18 cellular contexts compared by ENCODE assay signal in the genomic region with DNA sequence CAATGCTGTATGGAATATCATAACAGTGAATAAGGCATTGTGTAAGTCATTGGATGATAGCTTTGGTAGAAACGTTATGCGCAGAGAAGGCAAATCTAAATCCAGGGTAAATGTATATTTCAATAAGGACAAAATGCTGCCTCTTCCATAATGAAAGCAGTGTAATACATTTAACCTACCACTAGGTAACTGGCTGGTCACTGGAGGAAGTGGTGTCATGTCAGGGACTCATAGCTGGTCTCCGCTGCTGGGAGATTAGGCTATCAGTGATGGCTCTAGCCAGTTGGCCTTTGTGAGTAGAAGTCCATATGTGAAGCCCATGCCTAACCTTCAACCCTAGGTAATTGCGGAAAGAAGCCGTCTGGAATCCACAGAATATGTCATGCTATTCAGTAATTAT.
A peak's percentile ranks its signal among the peaks of the same experiment; 100 is the strongest.
DNase-seq lines count a peak whose midpoint lies in the region; ATAC-seq, FAIRE-seq and TF ChIP-seq lines count a peak whose summit lies in the region.
"Had no signal": no experiment of that assay in that cellular context is flagged by ENCODE, and none has a peak within 500 bp of the region (broad histone marks: within the 10 kb centered on the region; RNA-seq: fewer than 3 reads in every experiment).

No MANE protein-coding gene starts in this region.

- TF ChIP-seq CTCF in GM12865 (IDR thresholded peaks at IDR 0.05; ENCODE audit: insufficient read depth, low read depth, low read length, missing control alignments) (peak; percentile 5), foreskin keratinocyte (conservative IDR thresholded peaks at IDR 0.05) (peak; percentile 7)

- DNase-seq in GM12865 (ENCODE audit: low read depth): peak; percentile 9
- peak; percentile 35 for DNase-seq in NCI-H69 (lab: John Stamatoyannopoulos, UW)
- no peak for DNase-seq in foreskin keratinocyte
- DNase-seq in NCI-H1436 treated with DMSO at 0.1 percent for 48 hours (lab: John Stamatoyannopoulos, UW): no peak
- DNase-seq in HuH-7 (ENCODE audit: low spot score): no peak
- DNase-seq in small intestine: no peak
- no peak for DNase-seq in GM19239 (ENCODE audit: insufficient read length, low spot score)
- DNase-seq: amniotic stem cell; HCEC 1CT; NCI-H1436; NCI-H446; OCI-M1; stimulated activated CD4-positive, alpha-beta T cell treated with anti-CD3 and anti-CD28 coated beads, Interleukin-2, amount 100 ng/mL, for 24 hours; substantia nigra had no signal

- FAIRE-seq in small intestine (lab: Jason Lieb, UNC): no peak
- FAIRE-seq in GM19239 (lab: Jason Lieb, UNC): no peak
- FAIRE-seq: endothelial cell of umbilical vein had no signal

- WGBS in small intestine, 3 donors: 95 to 96% (median 95%) methylated on average over 5 of the region's 5 CpGs

- no peaks in the 10 kb centered on the region for H3K4me1 ChIP-seq in foreskin keratinocyte
- H3K4me1 ChIP-seq in small intestine (ENCODE audit: control insufficient read depth in 2 of 2, insufficient read depth in 1 of 2, low read depth in 1 of 2, low read length in 1 of 2): no peaks in the 10 kb centered on the region

- H3K27me3 ChIP-seq in foreskin keratinocyte (no peaks in the 10 kb centered on the region), small intestine (ENCODE audit: control insufficient read depth in 2 of 2, insufficient read depth in 2 of 2, low read length in 2 of 2) (no peaks in the 10 kb centered on the region)

- peak; percentile 56 for ATAC-seq in GM21360 (IDR thresholded peaks at IDR 0.05; ENCODE audit: unreplicated experiment)
- ATAC-seq in foreskin keratinocyte: no peak
- ATAC-seq: sciatic nerve had no signal

- H3K27ac ChIP-seq in foreskin keratinocyte (no peak overlapping the region), small intestine (ENCODE audit: low read depth in 1 of 2, low read length in 1 of 2) (no peak overlapping the region)
- H3K27ac ChIP-seq: SK-N-MC had no signal

- H3K4me3 ChIP-seq in GM12865 (ENCODE audit: low read depth, low read length) (no peak overlapping the region), small intestine (ENCODE audit: low read depth in 1 of 2, low read length in 2 of 2) (no peak overlapping the region)
- H3K4me3 ChIP-seq: SK-N-MC had no signal

- H3K36me3 ChIP-seq in small intestine (ENCODE audit: control insufficient read depth in 2 of 2, insufficient read depth in 2 of 2, low read length in 2 of 2): no peaks in the 10 kb centered on the region

- no peaks in the 10 kb centered on the region for H3K9me3 ChIP-seq in small intestine (ENCODE audit: control insufficient read depth, low read depth)

Comparison
In these comparisons a context has a peak if more than half of its experiments do, and no peak if none do; other contexts are left out.
1. DNase-seq: peak in GM12865 (single experiment) and NCI-H69 (single experiment); none in foreskin keratinocyte (0 of 2), NCI-H1436 treated with DMSO at 0.1 percent for 48 hours (single experiment), HuH-7 (single experiment), small intestine (single experiment) and GM19239 (single experiment).